In genomic region chr6:134472046-134472445, GRCh38 we compare ENCODE assay signal across 27 cellular contexts.
"Had no signal": no experiment of that assay in that cellular context is flagged by ENCODE, and none has a peak within 500 bp of the region (broad histone marks: within the 10 kb centered on the region; RNA-seq: fewer than 3 reads in every experiment).

No MANE protein-coding gene starts in this region.

- DNase-seq: activated B cell treated with CpG ODN at 0.5 μM for 24 hours; activated CD4-positive, alpha-beta T cell treated with anti-CD3 and anti-CD28 coated beads for 48 hours; activated CD4-positive, alpha-beta T cell treated with anti-CD3 and anti-CD28 coated beads, Interleukin-2, amount 50 U/mL, for 1 hour; activated CD4-positive, alpha-beta T cell treated with anti-CD3 and anti-CD28 coated beads, Interleukin-2, amount 50 U/mL, for 48 hours; activated CD8-positive, alpha-beta memory T cell treated with anti-CD3 and anti-CD28 coated beads for 24 hours; activated CD8-positive, alpha-beta T cell treated with anti-CD3 and anti-CD28 coated beads for 36 hours; activated effector memory CD4-positive, alpha-beta T cell treated with Interleukin-2 at 50 U/mL for 16 hours; activated naive CD4-positive, alpha-beta T cell treated with anti-CD3 and anti-CD28 coated beads for 36 hours; activated naive CD8-positive, alpha-beta T cell treated with anti-CD3 and anti-CD28 coated beads, Interleukin-2, amount 10 ng/mL, durations not matched to agents 7 days and 5 days; activated T-cell treated with anti-CD3 and anti-CD28 coated beads, Interleukin-2, amount 50 U/mL, for 4 hours; central memory CD4-positive, alpha-beta T cell; cerebellar nuclear complex; colonic mucosa; effector CD8-positive, alpha-beta T cell; esophagus squamous epithelium; foreskin melanocyte; head of caudate nucleus; hippocampal formation; T-helper 9 cell; WERI-Rb-1 had no signal

- H3K4me3 ChIP-seq: ascending aorta, breast epithelium, cardiac muscle cell, colonic mucosa, esophagus squamous epithelium had no signal

- H3K9me3 ChIP-seq: ascending aorta, breast epithelium, colonic mucosa, esophagus squamous epithelium had no signal

- H3K27ac ChIP-seq: ascending aorta, breast epithelium, cardiac muscle cell, colonic mucosa, epithelial cell of prostate, esophagus squamous epithelium, WERI-Rb-1 had no signal

- ATAC-seq: activated CD4-positive, CD25-positive, alpha-beta regulatory T cell treated with anti-CD3 and anti-CD28 coated beads, Interleukin-2, amount 50 U/mL, for 24 hours; activated CD8-positive, alpha-beta T cell treated with anti-CD3 and anti-CD28 coated beads for 36 hours; activated naive CD4-positive, alpha-beta T cell treated with anti-CD3 and anti-CD28 coated beads, Interleukin-2, amount 50 U/mL, for 72 hours; activated T-cell treated with anti-CD3 and anti-CD28 coated beads, Interleukin-2, amount 50 U/mL, for 4 hours; activated T-helper 17 cell treated with anti-CD3 and anti-CD28 coated beads, Interleukin-2, amount 50 U/mL, for 72 hours had no signal

- H3K27me3 ChIP-seq: ascending aorta, breast epithelium, cardiac muscle cell, colonic mucosa, esophagus squamous epithelium had no signal

- H3K4me1 ChIP-seq: ascending aorta, breast epithelium had no signal

- H3K36me3 ChIP-seq: ascending aorta, breast epithelium, cardiac muscle cell, colonic mucosa, esophagus squamous epithelium, WERI-Rb-1 had no signal
